In genomic region chr9:70534058-70534457, GRCh38 we compare ENCODE assay signal across 27 cellular contexts.
DNase-seq lines count a peak whose midpoint lies in the region; ATAC-seq, FAIRE-seq and TF ChIP-seq lines count a peak whose summit lies in the region.
"Had no signal": no experiment of that assay in that cellular context is flagged by ENCODE, and none has a peak within 500 bp of the region (broad histone marks: within the 10 kb centered on the region; RNA-seq: fewer than 3 reads in every experiment).

No MANE protein-coding gene starts in this region.

- ATAC-seq in GM23338 (no peak), GM21737 (IDR thresholded peaks at IDR 0.05; ENCODE audit: unreplicated experiment) (no peak)
- ATAC-seq: activated CD8-positive, alpha-beta memory T cell treated with anti-CD3 and anti-CD28 coated beads, Interleukin-2, amount 10 ng/mL, durations not matched to agents 7 days and 5 days; activated naive CD8-positive, alpha-beta T cell treated with anti-CD3 and anti-CD28 coated beads, Interleukin-2, amount 50 U/mL, for 24 hours; effector memory CD8-positive, alpha-beta T cell; gastrocnemius medialis; naive thymus-derived CD4-positive, alpha-beta T cell; stimulated activated naive CD8-positive, alpha-beta T cell treated with anti-CD3 and anti-CD28 coated beads, Interleukin-15, amount 100 ng/mL, for 72 hours had no signal

- no peak overlapping the region for H3K9ac ChIP-seq in kidney (ENCODE audit: low read length in 2 of 2)

- TF ChIP-seq CTCF in bronchial epithelial cell (IDR thresholded peaks at IDR 0.05; ENCODE audit: insufficient read depth, low read length, severe bottlenecking): no peak
- TF ChIP-seq CTCF in kidney (IDR thresholded peaks at IDR 0.05; ENCODE audit: borderline replicate concordance, extremely low read depth, insufficient read depth): no peak
- TF ChIP-seq CTCF in GM23338 (conservative IDR thresholded peaks at IDR 0.05; ENCODE audit: low read depth in 2 of 2): no peak

- peaks cover 9% of the 10 kb centered on the region; the same call in 1 of the 2 replicates for H3K9me2 ChIP-seq in GM23338 (ENCODE audit: insufficient read depth)

- H3K27me3 ChIP-seq in ACC112 (ENCODE audit: insufficient read depth, low read length) (no peaks in the 10 kb centered on the region), bronchial epithelial cell (ENCODE audit: control insufficient read depth, insufficient read depth, low read length) (no peaks in the 10 kb centered on the region), GM23338 (ENCODE audit: insufficient read depth) (no peaks in the 10 kb centered on the region)
- H3K27me3 ChIP-seq: esophagus muscularis mucosa, gastrocnemius medialis, thyroid gland had no signal

- H3K36me3 ChIP-seq in ACC112 (ENCODE audit: insufficient read depth, low read length) (no peaks in the 10 kb centered on the region), bronchial epithelial cell (ENCODE audit: control insufficient read depth, insufficient read depth, low read length) (no peaks in the 10 kb centered on the region), kidney (ENCODE audit: control insufficient read depth in 1 of 2, insufficient read depth in 2 of 2, low read length in 2 of 2) (no peaks in the 10 kb centered on the region), GM23338 (ENCODE audit: insufficient read depth) (no peaks in the 10 kb centered on the region)
- H3K36me3 ChIP-seq: esophagus muscularis mucosa, gastrocnemius medialis, left ventricle myocardium inferior, thyroid gland had no signal

- H3K27ac Mint-ChIP-seq in GM23338: no peak overlapping the region
- H3K27ac Mint-ChIP-seq: activated B cell treated with CpG ODN at 0.5 μM for 24 hours; activated CD8-positive, alpha-beta memory T cell treated with anti-CD3 and anti-CD28 coated beads, Interleukin-2, amount 10 ng/mL, durations not matched to agents 7 days and 5 days; activated naive CD8-positive, alpha-beta T cell treated with anti-CD3 and anti-CD28 coated beads, Interleukin-2, amount 50 U/mL, for 24 hours; CD4-positive, alpha-beta T cell; effector memory CD8-positive, alpha-beta T cell had no signal

- H3K27ac ChIP-seq in ACC112 (ENCODE audit: low read depth, low read length) (peak overlapping the region; percentile 76), kidney (ENCODE audit: low read depth in 2 of 2, low read length in 2 of 2) (no peak overlapping the region), GM23338 (ENCODE audit: low read depth) (no peak overlapping the region)
- H3K27ac ChIP-seq: esophagus muscularis mucosa, gastrocnemius medialis, left ventricle myocardium inferior, thyroid gland had no signal

- DNase-seq in M059J (ENCODE audit: low read depth) (peak; percentile 23), bronchial epithelial cell (ENCODE audit: low read depth) (peak; percentile 6), kidney (no peak), DMS53 (lab: John Stamatoyannopoulos, UW) (no peak), GM23338 (ENCODE audit: low spot score) (no peak)
- DNase-seq in NK-92 treated with Interleukin-12 subunit alpha and Interleukin-12 subunit beta, amount 100 ng/mL, for 24 hours (lab: John Stamatoyannopoulos, UW): no peak
- DNase-seq: 8988T; activated B cell treated with CpG ODN at 0.5 μM for 24 hours; activated CD8-positive, alpha-beta memory T cell treated with anti-CD3 and anti-CD28 coated beads, Interleukin-2, amount 10 ng/mL, durations not matched to agents 7 days and 5 days; activated naive CD8-positive, alpha-beta T cell treated with anti-CD3 and anti-CD28 coated beads, Interleukin-2, amount 50 U/mL, for 24 hours; activated T-cell treated with anti-CD3 and anti-CD28 coated beads, Interleukin-2, amount 50 U/mL, for 48 hours; CD4-positive, alpha-beta T cell; effector memory CD8-positive, alpha-beta T cell; gastrocnemius medialis; left ventricle myocardium inferior; naive thymus-derived CD4-positive, alpha-beta T cell; NCI-H2029 treated with DMSO at 0.1 percent for 48 hours; NCI-H774; stimulated activated naive CD8-positive, alpha-beta T cell treated with anti-CD3 and anti-CD28 coated beads, Interleukin-15, amount 100 ng/mL, for 72 hours; thyroid gland had no signal

- no peaks in the 10 kb centered on the region for H3K27me3 Mint-ChIP-seq in GM23338 (ENCODE audit: insufficient read depth, low read depth, poor library complexity)
- H3K27me3 Mint-ChIP-seq: activated CD8-positive, alpha-beta memory T cell treated with anti-CD3 and anti-CD28 coated beads, Interleukin-2, amount 10 ng/mL, durations not matched to agents 7 days and 5 days; activated naive CD8-positive, alpha-beta T cell treated with anti-CD3 and anti-CD28 coated beads, Interleukin-2, amount 50 U/mL, for 24 hours; CD4-positive, alpha-beta T cell; naive thymus-derived CD4-positive, alpha-beta T cell; stimulated activated naive CD8-positive, alpha-beta T cell treated with anti-CD3 and anti-CD28 coated beads, Interleukin-15, amount 100 ng/mL, for 72 hours had no signal

- no peak overlapping the region for H3K4me3 ChIP-seq in ACC112 (ENCODE audit: low read depth, low read length)
- no peak overlapping the region for H3K4me3 ChIP-seq in bronchial epithelial cell (ENCODE audit: low read depth, low read length)
- no peak overlapping the region for H3K4me3 ChIP-seq in kidney (ENCODE audit: low read length in 2 of 2)
- no peak overlapping the region for H3K4me3 ChIP-seq in GM23338
- H3K4me3 ChIP-seq: esophagus muscularis mucosa, gastrocnemius medialis, left ventricle myocardium inferior, thyroid gland had no signal

- no peaks in the 10 kb centered on the region for H3K9me3 ChIP-seq in kidney (ENCODE audit: control insufficient read depth in 1 of 2, low read length in 2 of 2)
- H3K9me3 ChIP-seq: esophagus muscularis mucosa, gastrocnemius medialis, left ventricle myocardium inferior, thyroid gland had no signal

- H3K4me1 Mint-ChIP-seq in GM23338: peaks cover 22% of the 10 kb centered on the region; the same call in 2 of the 3 replicates
- H3K4me1 Mint-ChIP-seq: activated B cell treated with CpG ODN at 0.5 μM for 24 hours had no signal

- no peaks in the 10 kb centered on the region for H4K20me1 ChIP-seq in GM23338 (replicated peaks; ENCODE audit: insufficient read depth)

- no peaks in the 10 kb centered on the region for H3K79me2 ChIP-seq in ACC112 (ENCODE audit: control insufficient read depth, insufficient read depth, low read length, unreplicated experiment)
- H3K79me2 ChIP-seq in GM23338 (replicated peaks; ENCODE audit: insufficient read depth): no peaks in the 10 kb centered on the region

- H3K9me3 Mint-ChIP-seq in GM23338: no peaks in the 10 kb centered on the region
- H3K9me3 Mint-ChIP-seq: activated B cell treated with CpG ODN at 0.5 μM for 24 hours; activated naive CD8-positive, alpha-beta T cell treated with anti-CD3 and anti-CD28 coated beads, Interleukin-2, amount 50 U/mL, for 24 hours; brain; CD4-positive, alpha-beta T cell; effector memory CD8-positive, alpha-beta T cell; stimulated activated naive CD8-positive, alpha-beta T cell treated with anti-CD3 and anti-CD28 coated beads, Interleukin-15, amount 100 ng/mL, for 72 hours had no signal

- H3K4me3 Mint-ChIP-seq in GM23338: no peak overlapping the region
- H3K4me3 Mint-ChIP-seq: activated B cell treated with CpG ODN at 0.5 μM for 24 hours; activated CD8-positive, alpha-beta memory T cell treated with anti-CD3 and anti-CD28 coated beads, Interleukin-2, amount 10 ng/mL, durations not matched to agents 7 days and 5 days; activated naive CD8-positive, alpha-beta T cell treated with anti-CD3 and anti-CD28 coated beads, Interleukin-2, amount 50 U/mL, for 24 hours; brain; CD4-positive, alpha-beta T cell; effector memory CD8-positive, alpha-beta T cell; naive thymus-derived CD4-positive, alpha-beta T cell; stimulated activated naive CD8-positive, alpha-beta T cell treated with anti-CD3 and anti-CD28 coated beads, Interleukin-15, amount 100 ng/mL, for 72 hours had no signal

- no peak overlapping the region for H3K4me2 ChIP-seq in GM23338

- intact Hi-C loops in kidney (cut with DNase I): no loop called here

- no peaks in the 10 kb centered on the region for H3K36me3 Mint-ChIP-seq in GM23338 (ENCODE audit: low read depth)
- H3K36me3 Mint-ChIP-seq: activated CD8-positive, alpha-beta memory T cell treated with anti-CD3 and anti-CD28 coated beads, Interleukin-2, amount 10 ng/mL, durations not matched to agents 7 days and 5 days; naive thymus-derived CD4-positive, alpha-beta T cell had no signal

- H3K4me1 ChIP-seq in ACC112 (ENCODE audit: control insufficient read depth, insufficient read depth, low read length, unreplicated experiment) (peaks cover 26% of the 10 kb centered on the region), kidney (ENCODE audit: control insufficient read depth in 1 of 2, insufficient read depth in 1 of 2, low read depth in 1 of 2, low read length in 2 of 2) (no peaks in the 10 kb centered on the region), GM23338 (ENCODE audit: insufficient read depth) (peaks cover 6% of the 10 kb centered on the region; the same call in 1 of the 2 replicates)
- H3K4me1 ChIP-seq: gastrocnemius medialis, thyroid gland had no signal

- FAIRE-seq in bronchial epithelial cell (lab: Jason Lieb, UNC) (no peak), kidney (lab: Jason Lieb, UNC) (peak; percentile 62)
- FAIRE-seq: colon, D721Med, H54 had no signal

- no peaks in the 10 kb centered on the region for H3F3A ChIP-seq in GM23338 (replicated peaks; ENCODE audit: low read depth)

- H2AFZ ChIP-seq in ACC112 (ENCODE audit: low read length, unreplicated experiment) (peak overlapping the region; percentile 19), GM23338 (no peak overlapping the region)

Comparison
In these comparisons a context has a peak if more than half of its experiments do, and no peak if none do; other contexts are left out.
1. DNase-seq: peak in M059J (single experiment) and bronchial epithelial cell (single experiment); none in kidney (single experiment), DMS53 (single experiment), NK-92 treated with Interleukin-12 subunit alpha and Interleukin-12 subunit beta, amount 100 ng/mL, for 24 hours (single experiment) and GM23338 (single experiment).